In genomic region chr20:41034239-41034638, GRCh38 we compare ENCODE assay signal across 1 cellular context.
TF ChIP-seq lines count a peak whose summit lies in the region.

No MANE protein-coding gene starts in this region.

TF ChIP-seq in K562, 482 proteins besides CTCF, POLR2A, EP300 and RAD21 (continues in another document):
- TF ChIP-seq IRF2 (CRISPR knock-in tag; IDR thresholded peaks at IDR 0.05) (no peak), ZNF311 (CRISPR knock-in tag; IDR thresholded peaks at IDR 0.05) (no peak), ZNF512 (tag; IDR thresholded peaks at IDR 0.05) (no peak), ZNF165 (CRISPR knock-in tag; IDR thresholded peaks at IDR 0.05; ENCODE audit: borderline replicate concordance) (no peak), ZNF184 (CRISPR knock-in tag; IDR thresholded peaks at IDR 0.05) (no peak), AFF4 (CRISPR knock-in tag; IDR thresholded peaks at IDR 0.05) (no peak), CHD1 (IDR thresholded peaks at IDR 0.05; ENCODE audit: low read length) (no peak), HES1 (IDR thresholded peaks at IDR 0.05; ENCODE audit: low read depth) (no peak), NR2F6 (CRISPR knock-in tag; IDR thresholded peaks at IDR 0.05) (no peak), MCM7 (IDR thresholded peaks at IDR 0.05) (no peak), TEAD4 (IDR thresholded peaks at IDR 0.05; ENCODE audit: low read length) (peak; percentile 89), TEAD4 (CRISPR knock-in tag; IDR thresholded peaks at IDR 0.05; ENCODE audit: borderline replicate concordance) (no peak), ZNF217 (CRISPR knock-in tag; IDR thresholded peaks at IDR 0.05) (no peak), SPI1 (IDR thresholded peaks at IDR 0.05; ENCODE audit: borderline replicate concordance, low read depth, low read length) (no peak), KLF10 (CRISPR knock-in tag; IDR thresholded peaks at IDR 0.05) (no peak), WHSC1 (IDR thresholded peaks at IDR 0.05; ENCODE audit: low read length) (no peak), HMGXB4 (CRISPR knock-in tag; IDR thresholded peaks at IDR 0.05) (no peak), TCF7 (IDR thresholded peaks at IDR 0.05; ENCODE audit: borderline replicate concordance) (no peak), ZNF280B (CRISPR knock-in tag; IDR thresholded peaks at IDR 0.05) (no peak), ZNF77 (CRISPR knock-in tag; IDR thresholded peaks at IDR 0.05) (no peak), ZNF143 (CRISPR knock-in tag; IDR thresholded peaks at IDR 0.05) (no peak), BDP1 (IDR thresholded peaks at IDR 0.05; ENCODE audit: insufficient read depth, insufficient read length) (no peak), CREM (IDR thresholded peaks at IDR 0.05; ENCODE audit: low read depth) (peak; percentile 36; the same call in 1 of the 2 replicates), ZFPM2 (CRISPR knock-in tag; IDR thresholded peaks at IDR 0.05) (no peak), PKNOX1 (IDR thresholded peaks at IDR 0.05) (0 out of 2 replicates have a peak, but pooled peaks have one; percentile 19), ZNF232 (CRISPR knock-in tag; IDR thresholded peaks at IDR 0.05) (no peak), ZNF134 (CRISPR knock-in tag; conservative IDR thresholded peaks at IDR 0.05) (no peak), GMEB1 (CRISPR knock-in tag; IDR thresholded peaks at IDR 0.05) (no peak), RHOXF2B (CRISPR knock-in tag; conservative IDR thresholded peaks at IDR 0.05) (no peak), TAL1 (IDR thresholded peaks at IDR 0.05) (peak; percentile 83), EP400 (IDR thresholded peaks at IDR 0.05) (peak; percentile 39), CBFA2T2 (conservative IDR thresholded peaks at IDR 0.05) (peak; percentile 85), GATA2 (CRISPR knock-in tag; IDR thresholded peaks at IDR 0.05) (peak; percentile 75), ZNF740 (CRISPR knock-in tag; IDR thresholded peaks at IDR 0.05) (no peak), ZNF740 (tag; IDR thresholded peaks at IDR 0.05) (no peak), CHD4 (IDR thresholded peaks at IDR 0.05; ENCODE audit: insufficient read depth, insufficient replicate concordance, low read depth, low read length, poor library complexity, severe bottlenecking) (no peak), XRCC4 (IDR thresholded peaks at IDR 0.05; ENCODE audit: extremely low read depth, insufficient read depth, insufficient read length) (no peak), SMARCA4 (IDR thresholded peaks at IDR 0.05) (peak; percentile 76), KDM1A (IDR thresholded peaks at IDR 0.05) (peak; percentile 45 to 53; a peak in 2 of 4 replicates), ERF (CRISPR knock-in tag; IDR thresholded peaks at IDR 0.05) (no peak), DPF2 (IDR thresholded peaks at IDR 0.05) (peak; percentile 84), KLF6 (CRISPR knock-in tag; IDR thresholded peaks at IDR 0.05; ENCODE audit: borderline replicate concordance) (no peak), ZNF780A (CRISPR knock-in tag; IDR thresholded peaks at IDR 0.05) (no peak), POLR2AphosphoS5 (IDR thresholded peaks at IDR 0.05; ENCODE audit: control insufficient read depth, insufficient read depth, low read depth, low read length) (peak; percentile 85; the same call in 1 of the 2 replicates), CBX8 (IDR thresholded peaks at IDR 0.05; ENCODE audit: borderline replicate concordance, extremely low read depth, low read depth, low read length, poor library complexity, severe bottlenecking) (no peak), ZKSCAN3 (CRISPR knock-in tag; IDR thresholded peaks at IDR 0.05) (no peak), PCBP1 (IDR thresholded peaks at IDR 0.05; ENCODE audit: low read depth, low read length, poor library complexity, severe bottlenecking) (no peak), ZNF395 (CRISPR knock-in tag; IDR thresholded peaks at IDR 0.05) (no peak), MTA3 (IDR thresholded peaks at IDR 0.05; ENCODE audit: borderline replicate concordance) (no peak), CTBP1 (IDR thresholded peaks at IDR 0.05; ENCODE audit: borderline replicate concordance) (0 out of 2 replicates have a peak, but pooled peaks have one; percentile 30), ZNF3 (CRISPR knock-in tag; IDR thresholded peaks at IDR 0.05) (no peak), ZHX1 (conservative IDR thresholded peaks at IDR 0.05; ENCODE audit: low read length) (no peak), RB1 (IDR thresholded peaks at IDR 0.05; ENCODE audit: low read depth) (no peak), ELF2 (CRISPR knock-in tag; IDR thresholded peaks at IDR 0.05) (no peak)
